ENCODE assay signal across 8 cellular contexts in genomic region chr9:121992571-121993212, GRCh38.
DNase-seq lines count a peak whose midpoint lies in the region; ATAC-seq and TF ChIP-seq lines count a peak whose summit lies in the region.

No MANE protein-coding gene starts in this region.

- no peaks in the 10 kb centered on the region for H3K36me3 Mint-ChIP-seq in activated T-helper 1 cell treated with anti-CD3 and anti-CD28 coated beads, Interleukin-12 subunit alpha, Interleukin-12 subunit beta, Interleukin-2, Interleukin-4 antibody, amounts not matched to agents 30 ng/mL and 10 ng/mL and 1 ng/mL, durations not matched to agents 14 hours and 24 hours and 36 hours (ENCODE audit: low read depth)
- peaks cover 2% of the 10 kb centered on the region for H3K36me3 Mint-ChIP-seq in osteocyte (ENCODE audit: unreplicated experiment)

- H3K4me3 Mint-ChIP-seq in activated T-helper 1 cell treated with anti-CD3 and anti-CD28 coated beads, Interleukin-12 subunit alpha, Interleukin-12 subunit beta, Interleukin-2, Interleukin-4 antibody, amounts not matched to agents 30 ng/mL and 10 ng/mL and 1 ng/mL, durations not matched to agents 14 hours and 24 hours and 36 hours: no peak overlapping the region
- no peak overlapping the region for H3K4me3 Mint-ChIP-seq in osteocyte (ENCODE audit: unreplicated experiment)

- H3K27me3 Mint-ChIP-seq in activated T-helper 1 cell treated with anti-CD3 and anti-CD28 coated beads, Interleukin-12 subunit alpha, Interleukin-12 subunit beta, Interleukin-2, Interleukin-4 antibody, amounts not matched to agents 30 ng/mL and 10 ng/mL and 1 ng/mL, durations not matched to agents 14 hours and 24 hours and 36 hours (ENCODE audit: insufficient read depth): peaks cover 2% of the 10 kb centered on the region
- H3K27me3 Mint-ChIP-seq in osteocyte (ENCODE audit: unreplicated experiment): no peaks in the 10 kb centered on the region

- no peaks in the 10 kb centered on the region for H3K4me1 Mint-ChIP-seq in activated T-helper 1 cell treated with anti-CD3 and anti-CD28 coated beads, Interleukin-12 subunit alpha, Interleukin-12 subunit beta, Interleukin-2, Interleukin-4 antibody, amounts not matched to agents 30 ng/mL and 10 ng/mL and 1 ng/mL, durations not matched to agents 14 hours and 24 hours and 36 hours (ENCODE audit: low read depth)
- peaks cover 8% of the 10 kb centered on the region for H3K4me1 Mint-ChIP-seq in osteocyte (ENCODE audit: unreplicated experiment)

- TF ChIP-seq CTCF in osteocyte (IDR thresholded peaks at IDR 0.05): peak; percentile 91

- DNase-seq in ELR (ENCODE audit: low read depth): peak; percentile 85
- peak; percentile 69 for DNase-seq in HT1080 (ENCODE audit: low read depth)
- DNase-seq in NOMO-1 treated with DMSO at 0.1 percent for 48 hours (lab: John Stamatoyannopoulos, UW; ENCODE audit: unreplicated experiment): peak; percentile 61
- peak; percentile 32 for DNase-seq in activated T-helper 1 cell treated with anti-CD3 and anti-CD28 coated beads, Interleukin-12 subunit alpha, Interleukin-12 subunit beta, Interleukin-2, Interleukin-4 antibody, amounts not matched to agents 30 ng/mL and 10 ng/mL and 1 ng/mL, durations not matched to agents 14 hours and 24 hours and 36 hours (ENCODE audit: low spot score)
- peak; percentile 53 for DNase-seq in foreskin melanocyte
- DNase-seq in osteocyte (ENCODE audit: extremely low spot score, unreplicated experiment): no peak

- no peak for ATAC-seq in GM19395 (IDR thresholded peaks at IDR 0.05; ENCODE audit: unreplicated experiment)
- ATAC-seq in HG02938 (IDR thresholded peaks at IDR 0.05; ENCODE audit: unreplicated experiment): no peak

- H3K27ac Mint-ChIP-seq in activated T-helper 1 cell treated with anti-CD3 and anti-CD28 coated beads, Interleukin-12 subunit alpha, Interleukin-12 subunit beta, Interleukin-2, Interleukin-4 antibody, amounts not matched to agents 30 ng/mL and 10 ng/mL and 1 ng/mL, durations not matched to agents 14 hours and 24 hours and 36 hours: no peak overlapping the region
- no peak overlapping the region for H3K27ac Mint-ChIP-seq in osteocyte (ENCODE audit: unreplicated experiment)

- intact Hi-C loops in activated T-helper 1 cell treated with anti-CD3 and anti-CD28 coated beads, Interleukin-12 subunit alpha, Interleukin-12 subunit beta, Interleukin-2, Interleukin-4 antibody, amounts not matched to agents 30 ng/mL and 10 ng/mL and 1 ng/mL, durations not matched to agents 14 hours and 24 hours and 36 hours (cut with micrococcal nuclease): loop anchor here (1.0 kb wide), 4 partner anchors 248 to 446 kb away; no protein-coding TSS in a partner anchor

- H3K9me3 Mint-ChIP-seq in activated T-helper 1 cell treated with anti-CD3 and anti-CD28 coated beads, Interleukin-12 subunit alpha, Interleukin-12 subunit beta, Interleukin-2, Interleukin-4 antibody, amounts not matched to agents 30 ng/mL and 10 ng/mL and 1 ng/mL, durations not matched to agents 14 hours and 24 hours and 36 hours: no peaks in the 10 kb centered on the region
- H3K9me3 Mint-ChIP-seq in osteocyte (ENCODE audit: unreplicated experiment): no peaks in the 10 kb centered on the region
